Comparison of ENCODE assay signal across 16 cellular contexts in genomic region chrX:45472968-45473367, GRCh38.
DNase-seq lines count a peak whose midpoint lies in the region; ATAC-seq, FAIRE-seq and TF ChIP-seq lines count a peak whose summit lies in the region.
"Had no signal": no experiment of that assay in that cellular context is flagged by ENCODE, and none has a peak within 500 bp of the region (broad histone marks: within the 10 kb centered on the region; RNA-seq: fewer than 3 reads in every experiment).

No MANE protein-coding gene starts in this region.

- DNase-seq in AG04449 (ENCODE audit: low read depth, low spot score): peak; percentile 37
- peak; percentile 58 for DNase-seq in HFFc6
- DNase-seq in bronchial epithelial cell (ENCODE audit: low read depth): peak; percentile 33
- peak; percentile 78 to 90 for DNase-seq in foreskin keratinocyte
- DNase-seq in NCI-H526 (lab: John Stamatoyannopoulos, UW): no peak
- no peak for DNase-seq in 8988T
- DNase-seq in NCI-H345 treated with DMSO at 0.1 percent for 48 hours (lab: John Stamatoyannopoulos, UW; ENCODE audit: unreplicated experiment): no peak
- DNase-seq: activated naive CD8-positive, alpha-beta T cell treated with anti-CD3 and anti-CD28 coated beads for 36 hours; activated T-cell treated with anti-CD3 and anti-CD28 coated beads, Interleukin-2, amount 50 U/mL, for 24 hours; Calu3; spleen; stimulated activated naive CD4-positive, alpha-beta T cell treated with Interleukin-2 at 50 U/mL for 16 hours; upper lobe of left lung had no signal

- POLR2A ChIA-PET in AG04449 (lab: Yijun Ruan, JAX): interaction anchor here (1.2 kb wide), 1 partner anchor 238 kb away, joined by 3 read pairs; no protein-coding TSS in a partner anchor

- H3K4me3 ChIP-seq in AG04449 (ENCODE audit: low read depth, low read length) (no peak overlapping the region), bronchial epithelial cell (ENCODE audit: low read depth, low read length) (no peak overlapping the region)
- H3K4me3 ChIP-seq: spleen, upper lobe of left lung had no signal

- H3K4me3 Mint-ChIP-seq in HFFc6: peak overlapping the region; percentile 60
- H3K4me3 Mint-ChIP-seq: activated naive CD8-positive, alpha-beta T cell treated with anti-CD3 and anti-CD28 coated beads for 36 hours; activated T-cell treated with anti-CD3 and anti-CD28 coated beads, Interleukin-2, amount 50 U/mL, for 24 hours; central memory CD8-positive, alpha-beta T cell had no signal

- CTCF ChIA-PET in AG04449 (lab: Yijun Ruan, JAX): no interaction called here

- TF ChIP-seq CTCF in AG04449 (IDR thresholded peaks at IDR 0.05; ENCODE audit: insufficient read depth, low read length, missing control alignments) (no peak), HFFc6 (IDR thresholded peaks at IDR 0.05) (no peak), bronchial epithelial cell (IDR thresholded peaks at IDR 0.05; ENCODE audit: insufficient read depth, low read length, severe bottlenecking) (no peak), foreskin keratinocyte (conservative IDR thresholded peaks at IDR 0.05) (no peak)

- peaks cover 39% of the 10 kb centered on the region for H3K36me3 Mint-ChIP-seq in HFFc6 (ENCODE audit: low read depth)
- H3K36me3 Mint-ChIP-seq: activated naive CD8-positive, alpha-beta T cell treated with anti-CD3 and anti-CD28 coated beads for 36 hours had no signal

- H3K27me3 Mint-ChIP-seq in HFFc6 (ENCODE audit: insufficient read depth): no peaks in the 10 kb centered on the region

- peaks cover 32% of the 10 kb centered on the region for H3K9me3 Mint-ChIP-seq in HFFc6
- H3K9me3 Mint-ChIP-seq: activated naive CD8-positive, alpha-beta T cell treated with anti-CD3 and anti-CD28 coated beads for 36 hours; central memory CD8-positive, alpha-beta T cell had no signal

- H3K36me3 ChIP-seq in bronchial epithelial cell (ENCODE audit: control insufficient read depth, insufficient read depth, low read length): no peaks in the 10 kb centered on the region
- H3K36me3 ChIP-seq: spleen, upper lobe of left lung had no signal

- H3K27ac ChIP-seq in foreskin keratinocyte: peak overlapping the region; percentile 98
- H3K27ac ChIP-seq: spleen, upper lobe of left lung had no signal

- peaks cover 15% of the 10 kb centered on the region for H3K4me1 ChIP-seq in foreskin keratinocyte
- H3K4me1 ChIP-seq: spleen, upper lobe of left lung had no signal

- peaks cover 65% of the 10 kb centered on the region for H3K4me1 Mint-ChIP-seq in HFFc6 (ENCODE audit: low read depth)
- H3K4me1 Mint-ChIP-seq: activated naive CD8-positive, alpha-beta T cell treated with anti-CD3 and anti-CD28 coated beads for 36 hours; central memory CD8-positive, alpha-beta T cell had no signal

- H3K27ac Mint-ChIP-seq in HFFc6: peak overlapping the region; percentile 80
- H3K27ac Mint-ChIP-seq: activated naive CD8-positive, alpha-beta T cell treated with anti-CD3 and anti-CD28 coated beads for 36 hours; activated T-cell treated with anti-CD3 and anti-CD28 coated beads, Interleukin-2, amount 50 U/mL, for 24 hours had no signal

- FAIRE-seq in bronchial epithelial cell (lab: Jason Lieb, UNC): no peak
- FAIRE-seq: GM18507 had no signal

- H3K27me3 ChIP-seq in bronchial epithelial cell (ENCODE audit: control insufficient read depth, insufficient read depth, low read length) (no peaks in the 10 kb centered on the region), foreskin keratinocyte (no peaks in the 10 kb centered on the region)
- H3K27me3 ChIP-seq: upper lobe of left lung had no signal

- peak; percentile 48 for ATAC-seq in foreskin keratinocyte
- no peak for ATAC-seq in GM21529 (IDR thresholded peaks at IDR 0.05; ENCODE audit: unreplicated experiment)

Comparison
In these comparisons a context has a peak if more than half of its experiments do, and no peak if none do; other contexts are left out.
1. DNase-seq: peak in AG04449 (single experiment), HFFc6 (single experiment), bronchial epithelial cell (single experiment) and foreskin keratinocyte (2 of 2); none in NCI-H526 (0 of 2), 8988T (single experiment) and NCI-H345 treated with DMSO at 0.1 percent for 48 hours (single experiment).